In the genomic region with DNA sequence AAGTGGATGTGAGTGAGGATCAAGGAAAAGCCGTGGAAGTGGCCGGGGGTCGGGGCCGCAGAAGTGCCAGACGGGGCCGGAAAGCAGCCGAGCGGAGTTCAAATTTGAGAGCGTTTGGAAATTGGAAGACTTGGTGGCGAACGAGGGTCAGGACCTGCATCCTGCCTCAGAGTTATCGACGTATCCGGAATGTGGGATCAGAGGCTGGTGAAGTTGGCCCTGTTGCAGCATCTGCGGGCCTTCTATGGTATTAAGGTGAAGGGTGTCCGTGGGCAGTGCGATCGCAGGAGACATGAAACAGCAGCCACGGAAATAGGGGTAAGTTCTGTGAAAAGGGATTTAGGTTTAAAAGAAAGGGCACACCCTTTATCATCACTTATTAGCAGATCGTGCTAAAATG, we compare ENCODE assay signal across 8 cellular contexts. TPM values are rescaled to one million over a fixed set of nuclear protein-coding genes. Genes with fewer than 3 reads are reported as not detected.
DNase-seq lines count a peak whose midpoint lies in the region; ATAC-seq and TF ChIP-seq lines count a peak whose summit lies in the region.
"Not testable (repeated sequence)": the region's sequence is repeated elsewhere in the genome, so short reads cannot be mapped to it uniquely, and the experiment has no call there.

No MANE protein-coding gene starts in this region.

- H3K4me1 ChIP-seq in DND-41 (ENCODE audit: insufficient read depth, low read length), result peaks cover 12% of the 10 kb centered on the region; the same call in 1 of the 2 replicates
- not testable (repeated sequence) for H3K4me1 ChIP-seq in effector memory CD4-positive, alpha-beta T cell (ENCODE audit: control insufficient read depth, insufficient read depth, low read length, poor library complexity, severe bottlenecking); neuronal stem cell (ENCODE audit: control insufficient read depth in 2 of 2, insufficient read depth in 1 of 2, low read depth in 1 of 2, low read length in 2 of 2); thoracic aorta (ENCODE audit: control insufficient read depth in 1 of 2, low read depth in 2 of 2)

- H3K9me3 Mint-ChIP-seq in activated T-helper 17 cell treated with anti-CD3 and anti-CD28 coated beads, Interleukin-2, amount 50 U/mL, for 72 hours; immature natural killer cell: not testable (repeated sequence)

- not testable (repeated sequence) for H3K23ac ChIP-seq in neuronal stem cell (ENCODE audit: low read depth, low read length, poor library complexity)

- H3K14ac ChIP-seq in neuronal stem cell (ENCODE audit: low read length), result not testable (repeated sequence)

- H4K8ac ChIP-seq in neuronal stem cell (ENCODE audit: low read depth, low read length), result not testable (repeated sequence)

- not testable (repeated sequence) for H2BK12ac ChIP-seq in neuronal stem cell (ENCODE audit: low read length)

- H3K4ac ChIP-seq in neuronal stem cell (ENCODE audit: low read length), result not testable (repeated sequence)

- H3K4me3 ChIP-seq in DND-41 (ENCODE audit: low read depth in 1 of 2, low read length in 2 of 2), result peak overlapping the region; percentile 77 to 79; a peak in 3 of 4 replicates
- H3K4me3 ChIP-seq in effector memory CD4-positive, alpha-beta T cell (ENCODE audit: insufficient read depth, low read depth, low read length, poor library complexity, severe bottlenecking), result peak overlapping the region; percentile 81
- peak overlapping the region; percentile 54 to 87 for H3K4me3 ChIP-seq in neuronal stem cell (ENCODE audit: low read length in 2 of 2)
- peak overlapping the region; percentile 76 for H3K4me3 ChIP-seq in thoracic aorta

- H3K27me3 ChIP-seq in DND-41 (ENCODE audit: insufficient read depth, low read length, poor library complexity); effector memory CD4-positive, alpha-beta T cell (replicated peaks; ENCODE audit: control insufficient read depth, insufficient read depth, low read length, poor library complexity, severe bottlenecking); neuronal stem cell (ENCODE audit: control insufficient read depth in 3 of 3, insufficient read depth in 3 of 3, low read depth in 1 of 3, low read length in 3 of 3); thoracic aorta (replicated peaks; ENCODE audit: insufficient read depth): not testable (repeated sequence)

- DNase-seq in DND-41 (peak; percentile 17), RPMI7951 (ENCODE audit: low read depth) (peak; percentile 22), immature natural killer cell (peak in 2 of 3 donors; percentile 10 to 12)
- not testable (repeated sequence) for DNase-seq in effector memory CD4-positive, alpha-beta T cell; neuronal stem cell (ENCODE audit: low spot score); thoracic aorta (ENCODE audit: low spot score)

- not testable (repeated sequence) for H3K36me3 ChIP-seq in DND-41 (ENCODE audit: insufficient read depth, low read length); effector memory CD4-positive, alpha-beta T cell (ENCODE audit: control insufficient read depth, insufficient read depth, low read length); neuronal stem cell (replicated peaks in 1 of 2; ENCODE audit: control insufficient read depth in 2 of 2, insufficient read depth in 2 of 2, low read length in 2 of 2); thoracic aorta

- H4K20me1 ChIP-seq in DND-41 (ENCODE audit: insufficient read depth, low read length), result not testable (repeated sequence)

- peak overlapping the region; percentile 98 for H3K27ac ChIP-seq in DND-41 (ENCODE audit: low read length)
- peak overlapping the region; percentile 53 for H3K27ac ChIP-seq in effector memory CD4-positive, alpha-beta T cell (ENCODE audit: insufficient read depth, low read length, poor library complexity, severe bottlenecking)
- not testable (repeated sequence) for H3K27ac ChIP-seq in neuronal stem cell (replicated peaks; ENCODE audit: low read length); thoracic aorta

- H2AFZ ChIP-seq in DND-41 (ENCODE audit: low read depth, low read length), result not testable (repeated sequence)
- H2AFZ ChIP-seq in neuronal stem cell (ENCODE audit: low read length), result peak overlapping the region; percentile 93

- H4K91ac ChIP-seq in neuronal stem cell (ENCODE audit: low read depth, low read length, poor library complexity), result not testable (repeated sequence)

- H2BK5ac ChIP-seq in neuronal stem cell (ENCODE audit: low read length), result not testable (repeated sequence)

- H3K4me2 ChIP-seq in DND-41 (ENCODE audit: insufficient read depth, low read length), result peak overlapping the region; percentile 58
- H3K4me2 ChIP-seq in neuronal stem cell (ENCODE audit: insufficient read depth, low read length, poor library complexity, severe bottlenecking), result not testable (repeated sequence)

- not testable (repeated sequence) for H2BK120ac ChIP-seq in neuronal stem cell (ENCODE audit: low read depth, low read length)

- peaks cover 56% of the 10 kb centered on the region for H3K79me2 ChIP-seq in DND-41 (ENCODE audit: insufficient read depth, low read length)

- not testable (repeated sequence) for H3K4me1 Mint-ChIP-seq in activated T-helper 17 cell treated with anti-CD3 and anti-CD28 coated beads, Interleukin-2, amount 50 U/mL, for 72 hours
- peaks cover 25 to 29% of the 10 kb centered on the region in 2 donors for H3K4me1 Mint-ChIP-seq in immature natural killer cell

- H3K9me3 ChIP-seq in DND-41 (ENCODE audit: insufficient read depth, low read length, severe bottlenecking); effector memory CD4-positive, alpha-beta T cell (ENCODE audit: control insufficient read depth, low read length); neuronal stem cell (replicated peaks in 1 of 2; ENCODE audit: control insufficient read depth in 2 of 2, insufficient read depth in 1 of 2, low read depth in 1 of 2, low read length in 2 of 2); thoracic aorta: not testable (repeated sequence)

- ATAC-seq in DND-41 (ENCODE audit: insufficient read depth, low read depth) (peak; percentile 7; the same call in 2 of the 3 replicates), HG02798 (IDR thresholded peaks at IDR 0.05; ENCODE audit: poor library complexity, unreplicated experiment) (peak; percentile 2)
- ATAC-seq in activated T-helper 17 cell treated with anti-CD3 and anti-CD28 coated beads, Interleukin-2, amount 50 U/mL, for 72 hours (replicated peaks); thoracic aorta (ENCODE audit: insufficient number of reproducible peaks, low FRiP score, low read depth): not testable (repeated sequence)

- not testable (repeated sequence) for H3K79me1 ChIP-seq in neuronal stem cell (ENCODE audit: low read depth, low read length)

- H3K4me3 Mint-ChIP-seq in activated T-helper 17 cell treated with anti-CD3 and anti-CD28 coated beads, Interleukin-2, amount 50 U/mL, for 72 hours, result peak overlapping the region; percentile 94
- H3K4me3 Mint-ChIP-seq in immature natural killer cell, result peak overlapping the region; percentile 93 to 99 (median 98)

- H3K9ac ChIP-seq in DND-41 (ENCODE audit: low read depth, low read length), result peak overlapping the region; percentile 85
- not testable (repeated sequence) for H3K9ac ChIP-seq in neuronal stem cell (ENCODE audit: low read depth, low read length, poor library complexity)

- H2AK5ac ChIP-seq in neuronal stem cell (ENCODE audit: low read depth, low read length), result not testable (repeated sequence)

- no CpG with 5 or more reads among the region's 20 CpGs for WGBS in neuronal stem cell (ENCODE audit: extremely low coverage in 2 of 2, insufficient read length in 2 of 2, insufficient replicate concordance in 1 of 2), 2 donors

- not testable (repeated sequence) for H2BK15ac ChIP-seq in neuronal stem cell (ENCODE audit: low read length)

- peaks cover 27% of the 10 kb centered on the region for H3K36me3 Mint-ChIP-seq in activated T-helper 17 cell treated with anti-CD3 and anti-CD28 coated beads, Interleukin-2, amount 50 U/mL, for 72 hours (ENCODE audit: low read depth)
- H3K36me3 Mint-ChIP-seq in immature natural killer cell, result not testable (repeated sequence)

- not testable (repeated sequence) for H3K27me3 Mint-ChIP-seq in activated T-helper 17 cell treated with anti-CD3 and anti-CD28 coated beads, Interleukin-2, amount 50 U/mL, for 72 hours
- H3K27me3 Mint-ChIP-seq in immature natural killer cell (ENCODE audit: low read depth in 3 of 3), result peaks cover 7 to 12% (median 10%) of the 10 kb centered on the region in 3 donors

- H3K18ac ChIP-seq in neuronal stem cell (ENCODE audit: low read length), result not testable (repeated sequence)

- H3K27ac Mint-ChIP-seq in activated T-helper 17 cell treated with anti-CD3 and anti-CD28 coated beads, Interleukin-2, amount 50 U/mL, for 72 hours, result peak overlapping the region; percentile 94
- peak overlapping the region; percentile 95 to 99 (median 96) for H3K27ac Mint-ChIP-seq in immature natural killer cell

- TF ChIP-seq CTCF in DND-41 (IDR thresholded peaks at IDR 0.05; ENCODE audit: borderline replicate concordance, extremely low read depth, low read length, poor library complexity, severe bottlenecking); thoracic aorta (IDR thresholded peaks at IDR 0.05): not testable (repeated sequence)

RNA-seq across cellular contexts. Expression of a gene that starts 22.8 kb away (rescaled TPM):
- total RNA-seq in RPMI7951 (2014; rRNA removed; shearing (Covaris generic)), result not detected in 2 replicates
- not detected for total RNA-seq in activated T-helper 17 cell treated with anti-CD3 and anti-CD28 coated beads, Interleukin-2, amount 50 U/mL, for 72 hours
- not detected for polyA plus RNA-seq in immature natural killer cell
- polyA plus RNA-seq in neuronal stem cell (2013, experiment 1 of 2), result 0.07 TPM
- polyA plus RNA-seq in neuronal stem cell (2013, experiment 2 of 2), result 0.10 TPM
- 1 to 10 TPM in 1 of 2 donors, under 1 TPM in 1; 0.68 to 1.3 TPM for total RNA-seq in thoracic aorta
